Comparison of ENCODE assay signal across 23 cellular contexts in genomic region chr2:119747311-119747710, GRCh38.
"Had no signal": no experiment of that assay in that cellular context is flagged by ENCODE, and none has a peak within 500 bp of the region (broad histone marks: within the 10 kb centered on the region; RNA-seq: fewer than 3 reads in every experiment).

No MANE protein-coding gene starts in this region.

- DNase-seq: activated B cell treated with CpG ODN at 0.5 μM for 24 hours; activated CD4-positive, alpha-beta T cell treated with anti-CD3 and anti-CD28 coated beads for 1 hour; activated CD4-positive, alpha-beta T cell treated with anti-CD3 and anti-CD28 coated beads, Interleukin-2, amount 10 ng/mL, durations not matched to agents 24 days and 14 days; activated CD4-positive, alpha-beta T cell treated with anti-CD3 and anti-CD28 coated beads, Interleukin-2, amount 50 U/mL, for 48 hours; activated CD8-positive, alpha-beta memory T cell treated with anti-CD3 and anti-CD28 coated beads for 24 hours; activated effector memory CD4-positive, alpha-beta T cell treated with anti-CD3 and anti-CD28 coated beads, Interleukin-2, amount 50 U/mL, for 16 hours; activated naive CD4-positive, alpha-beta T cell treated with Interleukin-2 at 50 U/mL for 16 hours; activated T-cell treated with anti-CD3 and anti-CD28 coated beads, Interleukin-2, amount 50 U/mL, for 4 hours; amygdala; Karpas-422; NCI-H1105 treated with DMSO at 0.1 percent for 48 hours; NCI-H146; NCI-H187 treated with DMSO at 0.1 percent for 48 hours; NCI-H2081 treated with DMSO at 0.1 percent for 48 hours; NCI-H446; NCI-H524; SJCRH30; T-helper 17 cell; T-helper 9 cell had no signal

- H3K9me3 Mint-ChIP-seq: activated B cell treated with CpG ODN at 0.5 μM for 24 hours; activated CD4-positive, alpha-beta T cell treated with anti-CD3 and anti-CD28 coated beads, Interleukin-2, amount 10 ng/mL, durations not matched to agents 24 days and 14 days; activated T-cell treated with anti-CD3 and anti-CD28 coated beads, Interleukin-2, amount 50 U/mL, for 4 hours had no signal

- H3K27me3 ChIP-seq: SJCRH30 had no signal

- H3K4me3 ChIP-seq: K562, PC-9, SJCRH30 had no signal

- H3K4me1 Mint-ChIP-seq: activated B cell treated with CpG ODN at 0.5 μM for 24 hours; activated CD4-positive, alpha-beta T cell treated with anti-CD3 and anti-CD28 coated beads, Interleukin-2, amount 10 ng/mL, durations not matched to agents 24 days and 14 days had no signal

- H3K36me3 ChIP-seq: SJCRH30 had no signal

- H3K27ac ChIP-seq: PC-9, SJCRH30 had no signal

- H3K9me3 ChIP-seq: SJCRH30 had no signal

- H3K27ac Mint-ChIP-seq: activated B cell treated with CpG ODN at 0.5 μM for 24 hours; activated CD4-positive, alpha-beta T cell treated with anti-CD3 and anti-CD28 coated beads, Interleukin-2, amount 10 ng/mL, durations not matched to agents 24 days and 14 days; activated naive CD8-positive, alpha-beta T cell; T-helper 17 cell had no signal

- H2AFZ ChIP-seq: PC-9 had no signal

- H3K27me3 Mint-ChIP-seq: activated naive CD8-positive, alpha-beta T cell had no signal

- ATAC-seq: activated T-cell treated with anti-CD3 and anti-CD28 coated beads, Interleukin-2, amount 50 U/mL, for 4 hours; K562; Right ventricle myocardium inferior; T-helper 17 cell had no signal

- H3K4me3 Mint-ChIP-seq: activated B cell treated with CpG ODN at 0.5 μM for 24 hours; activated CD4-positive, alpha-beta T cell treated with anti-CD3 and anti-CD28 coated beads, Interleukin-2, amount 10 ng/mL, durations not matched to agents 24 days and 14 days; activated naive CD8-positive, alpha-beta T cell; activated T-cell treated with anti-CD3 and anti-CD28 coated beads, Interleukin-2, amount 50 U/mL, for 4 hours; T-helper 17 cell had no signal

- H3K4me1 ChIP-seq: SJCRH30 had no signal
